In genomic region chr4:64846417-64846816, GRCh38 we compare ENCODE assay signal across 10 cellular contexts.
"Had no signal": no experiment of that assay in that cellular context is flagged by ENCODE, and none has a peak within 500 bp of the region (broad histone marks: within the 10 kb centered on the region; RNA-seq: fewer than 3 reads in every experiment).

No MANE protein-coding gene starts in this region.

- H3K4me1 Mint-ChIP-seq: IgD-negative memory B cell had no signal

- H3K9ac ChIP-seq: KMS-11 had no signal

- H3K27ac Mint-ChIP-seq: GM23338, H9, IgD-negative memory B cell had no signal

- H2AFZ ChIP-seq: GM23338 had no signal

- H3K36me3 Mint-ChIP-seq: IgD-negative memory B cell had no signal

- FAIRE-seq: H1, H54, HepG2 had no signal

- ATAC-seq: GM23338, HepG2 had no signal

- H3K4me3 ChIP-seq: GM23338 had no signal

- H3K27ac ChIP-seq: HL-60, KMS-11 had no signal

- H3K9me3 Mint-ChIP-seq: GM23338 had no signal

- DNase-seq: H9, HCEC 1CT, KBM-7 had no signal

- H3K4me2 ChIP-seq: GM23338, KMS-11 had no signal

- H3K4me3 Mint-ChIP-seq: GM23338, H9, IgD-negative memory B cell had no signal

- H3K27me3 Mint-ChIP-seq: IgD-negative memory B cell had no signal
